ENCODE assay signal across 19 cellular contexts in genomic region chr15:63080638-63081250, GRCh38. TPM values are rescaled to one million over a fixed set of nuclear protein-coding genes. Genes with fewer than 3 reads are reported as not detected.
DNase-seq lines count a peak whose midpoint lies in the region; ATAC-seq and TF ChIP-seq lines count a peak whose summit lies in the region.
"Had no signal": no experiment of that assay in that cellular context is flagged by ENCODE, and none has a peak within 500 bp of the region (broad histone marks: within the 10 kb centered on the region; RNA-seq: fewer than 3 reads in every experiment).

No MANE protein-coding gene starts in this region.

- no peak overlapping the region for H3K9ac ChIP-seq in HCT116 (ENCODE audit: low read length)
- H3K9ac ChIP-seq: parathyroid adenoma had no signal

- DNase-seq in HCT116 (ENCODE audit: low read depth, low spot score) (no peak), NCI-H446 treated with DMSO at 0.1 percent for 48 hours (lab: John Stamatoyannopoulos, UW) (peak; percentile 50), heart left ventricle (peak in 1 of 5 donors; percentile 34), sigmoid colon (no peak), NCI-H2227 (lab: John Stamatoyannopoulos, UW; ENCODE audit: unreplicated experiment) (no peak), NCI-H128 (lab: John Stamatoyannopoulos, UW; ENCODE audit: unreplicated experiment) (no peak)
- DNase-seq: activated CD4-positive, alpha-beta T cell treated with anti-CD3 and anti-CD28 coated beads, Interleukin-2, amount 50 U/mL, for 4 hours; amniotic stem cell; dorsolateral prefrontal cortex; foreskin melanocyte; midbrain; NCI-H1092 treated with DMSO at 0.1 percent for 48 hours; stimulated activated naive CD8-positive, alpha-beta T cell treated with anti-CD3 and anti-CD28 coated beads, Interleukin-15, Interleukin-2, amounts not matched to agents 100 U/mL and 50 U/mL, for 24 hours had no signal

- no peak overlapping the region for H3K27ac ChIP-seq in HCT116 (ENCODE audit: low read depth, low read length)
- H3K27ac ChIP-seq in heart left ventricle = peak overlapping the region; percentile 28 to 74 (median 57)
- peak overlapping the region in 3 of 4 donors; percentile 16 to 71 (median 68) for H3K27ac ChIP-seq in sigmoid colon
- H3K27ac ChIP-seq: dorsolateral prefrontal cortex, parathyroid adenoma, skin epidermis, tibial nerve had no signal

- H4K20me1 ChIP-seq in HCT116 (ENCODE audit: insufficient read depth) = no peaks in the 10 kb centered on the region

- TF ChIP-seq POLR2A in HCT116 (IDR thresholded peaks at IDR 0.05; ENCODE audit: borderline replicate concordance, extremely low read depth, insufficient read depth, insufficient read length) (no peak), heart left ventricle (IDR thresholded peaks at IDR 0.05) (no peak), sigmoid colon (IDR thresholded peaks at IDR 0.05) (no peak)

- H3K4me3 ChIP-seq in HCT116 (replicated peaks in 1 of 2; ENCODE audit: low read depth in 1 of 2, low read length in 2 of 2) (no peak overlapping the region), heart left ventricle (no peak overlapping the region), sigmoid colon (no peak overlapping the region)
- H3K4me3 ChIP-seq: dorsolateral prefrontal cortex, skin epidermis, tibial nerve had no signal

- no peaks in the 10 kb centered on the region for H3K27me3 ChIP-seq in HCT116 (ENCODE audit: insufficient read depth, low read length)
- no peaks in the 10 kb centered on the region for H3K27me3 ChIP-seq in heart left ventricle
- no peaks in the 10 kb centered on the region for H3K27me3 ChIP-seq in sigmoid colon
- H3K27me3 ChIP-seq: tibial nerve had no signal

- RAD21 ChIA-PET in HCT116 (lab: Charles Lee; ENCODE audit: low non-redundant PET in 1 of 2, low total read pairs in 2 of 2, uncharacterized antibody in 2 of 2, unreplicated experiment in 2 of 2) = no interaction called here

- no peaks in the 10 kb centered on the region for H3K36me3 ChIP-seq in HCT116 (ENCODE audit: control insufficient read depth in 1 of 2, insufficient read depth in 2 of 2, low read length in 2 of 2)
- H3K36me3 ChIP-seq in heart left ventricle = no peaks in the 10 kb centered on the region
- no peaks in the 10 kb centered on the region for H3K36me3 ChIP-seq in sigmoid colon
- H3K36me3 ChIP-seq: tibial nerve had no signal

- H3K9me3 ChIP-seq in HCT116 (ENCODE audit: control insufficient read depth in 1 of 2, insufficient read depth in 1 of 2, low read depth in 1 of 2, low read length in 2 of 2) = no peaks in the 10 kb centered on the region
- no peaks in the 10 kb centered on the region for H3K9me3 ChIP-seq in heart left ventricle
- H3K9me3 ChIP-seq in sigmoid colon = no peaks in the 10 kb centered on the region
- H3K9me3 ChIP-seq: tibial nerve had no signal

- no peaks in the 10 kb centered on the region for H3K79me2 ChIP-seq in HCT116 (ENCODE audit: insufficient read depth, low read length)
- H3K79me2 ChIP-seq: parathyroid adenoma had no signal

- H3K4me2 ChIP-seq in HCT116 (ENCODE audit: low read length) = peak overlapping the region; percentile 46; the same call in 1 of the 2 replicates

- BruUV-seq in HCT116 (replicated peaks; lab: Mats Ljungman, UMichigan) = no TSS peak

- no peak for TF ChIP-seq RAD21 in HCT116 (IDR thresholded peaks at IDR 0.05; ENCODE audit: low read depth)

- no peak overlapping the region for H2AFZ ChIP-seq in HCT116 (ENCODE audit: low read depth, low read length, poor library complexity, severe bottlenecking)
- H2AFZ ChIP-seq: parathyroid adenoma had no signal

- no peak for TF ChIP-seq CTCF in HCT116 (IDR thresholded peaks at IDR 0.05 in 2 of 3, conservative IDR thresholded peaks at IDR 0.05 in 1 of 3; ENCODE audit: borderline replicate concordance in 1 of 3, insufficient read depth in 1 of 3, low read depth in 2 of 3, low read length in 2 of 3)
- TF ChIP-seq CTCF in heart left ventricle (IDR thresholded peaks at IDR 0.05) = no peak
- no peak for TF ChIP-seq CTCF in sigmoid colon (IDR thresholded peaks at IDR 0.05)

- intact Hi-C loops in HCT116 (cut with micrococcal nuclease) = no loop called here
- intact Hi-C loops in heart left ventricle (cut with DNase I) = no loop called here
- intact Hi-C loops in sigmoid colon (cut with DNase I) = no loop called here

- no peak for TF ChIP-seq EP300 in sigmoid colon (IDR thresholded peaks at IDR 0.05)

- POLR2A ChIA-PET in HCT116 (lab: Charles Lee) = no interaction called here

- WGBS in heart left ventricle, 4 donors = 65 to 77% (median 75%) methylated on average over 10 of the region's 10 CpGs
- 94 to 97% methylated on average over 10 of the region's 10 CpGs for WGBS in sigmoid colon, 2 donors

- ATAC-seq in HCT116 (no peak), heart left ventricle (peak; percentile 55 to 79 (median 68)), GM21526 (IDR thresholded peaks at IDR 0.05; ENCODE audit: low FRiP score, unreplicated experiment) (no peak)
- ATAC-seq: left lobe of liver; natural killer cell treated with Interleukin-12 subunit alpha and Interleukin-12 subunit beta and Interleukin-15 and Interleukin-18, amount 100 ng/mL, for 72 hours; stimulated activated naive CD8-positive, alpha-beta T cell treated with anti-CD3 and anti-CD28 coated beads, Interleukin-15, Interleukin-2, amounts not matched to agents 100 U/mL and 50 U/mL, for 24 hours had no signal

- H3K4me1 ChIP-seq in HCT116 (ENCODE audit: control insufficient read depth in 1 of 2, insufficient read depth in 2 of 2, low read length in 2 of 2) = peaks cover 16 to 29% of the 10 kb centered on the region in 2 experiments; a peak in 3 of 4 replicates
- H3K4me1 ChIP-seq in heart left ventricle = peaks cover 0 to 34% (median 10%) of the 10 kb centered on the region in 12 donors
- H3K4me1 ChIP-seq in sigmoid colon = peaks cover 0 to 43% (median 35%) of the 10 kb centered on the region in 4 donors
- H3K4me1 ChIP-seq: parathyroid adenoma had no signal

- H3K9me2 ChIP-seq in HCT116 (ENCODE audit: insufficient read depth) = no peaks in the 10 kb centered on the region

- CTCF ChIA-PET in HCT116 (lab: Charles Lee) = interaction anchor here (2.5 kb wide), 1 partner anchor 33 kb away, joined by 7 read pairs; no protein-coding TSS in a partner anchor

TF ChIP-seq in HCT116, 20 proteins besides CTCF, POLR2A, EP300 and RAD21 (continues in another document):
- no peak for TF ChIP-seq SP1 (IDR thresholded peaks at IDR 0.05; ENCODE audit: low read depth)
- no peak for TF ChIP-seq SRF (IDR thresholded peaks at IDR 0.05; ENCODE audit: low read depth)
- TF ChIP-seq JUND (IDR thresholded peaks at IDR 0.05) = no peak
- TF ChIP-seq CEBPB (IDR thresholded peaks at IDR 0.05; ENCODE audit: low read depth) = no peak
- no peak for TF ChIP-seq EGR1 (IDR thresholded peaks at IDR 0.05; ENCODE audit: low read depth)
- no peak for TF ChIP-seq REST (IDR thresholded peaks at IDR 0.05; ENCODE audit: low read depth)
- no peak for TF ChIP-seq EZH2phosphoT487 (IDR thresholded peaks at IDR 0.05; ENCODE audit: borderline replicate concordance)
- no peak for TF ChIP-seq MAX (IDR thresholded peaks at IDR 0.05)
- TF ChIP-seq POLR2AphosphoS5 (IDR thresholded peaks at IDR 0.05; ENCODE audit: low read depth, low read length) = no peak
- no peak for TF ChIP-seq EZH2 (IDR thresholded peaks at IDR 0.05)
- TF ChIP-seq FOSL1 (IDR thresholded peaks at IDR 0.05; ENCODE audit: low read depth) = no peak
- no peak for TF ChIP-seq SIN3A (IDR thresholded peaks at IDR 0.05; ENCODE audit: low read depth)

RNA-seq across cellular contexts. Expression of gene TPM1, which starts 38.2 kb away (rescaled TPM):
- 22.5 TPM for total RNA-seq in HCT116 (2021; ENCODE audit: unreplicated experiment)
- 21.6 and 27.5 TPM in 2 replicates for polyA plus RNA-seq in HCT116 (2012)
- over 10,000 TPM in 7 of 9 donors, 1,000 to 10,000 TPM in 2; 9,722 to 18,689 (median 13,330) TPM for total RNA-seq in heart left ventricle
- over 10,000 TPM; 13,651 to 16,217 TPM for polyA plus RNA-seq in heart left ventricle
- 1,000 to 10,000 TPM; 2,634 to 4,179 (median 3,850) TPM for total RNA-seq in sigmoid colon
- polyA plus RNA-seq in sigmoid colon = 100 to 1,000 TPM; 438 to 950 (median 563) TPM

RNA-seq across cellular contexts. Expression of gene LACTB, which starts 40.9 kb away (rescaled TPM):
- total RNA-seq in HCT116 (2021; ENCODE audit: unreplicated experiment) (7.6 TPM), heart left ventricle (10 to 100 TPM; 17.9 to 31.0 (median 22.7) TPM), sigmoid colon (10 to 100 TPM in 1 of 4 donors, 1 to 10 TPM in 3; 7.2 to 11.2 (median 8.4) TPM)
- 2.8 and 4.4 TPM in 2 replicates for polyA plus RNA-seq in HCT116 (2012)
- polyA plus RNA-seq in heart left ventricle (10 to 100 TPM; 21.6 to 25.9 TPM), sigmoid colon (10 to 100 TPM; 14.9 to 32.4 (median 21.6) TPM)

Comparison
In these comparisons a context has a peak if more than half of its experiments do, and no peak if none do; other contexts are left out.
1. ATAC-seq: peak in heart left ventricle (4 of 4); none in HCT116 (single experiment) and GM21526 (single experiment).
2. RNA of gene TPM1, which starts 38.2 kb away (total RNA-seq): 9,722 to 18,689 TPM in heart left ventricle and 2,634 to 4,179 TPM in sigmoid colon; 22.5 TPM in HCT116 (single experiment); every median in the first group is over 100 times any median in the second.